ENCODE assay signal across 9 cellular contexts in genomic region chr5:146448783-146449519, GRCh38. TPM values are rescaled to one million over a fixed set of nuclear protein-coding genes. Genes with fewer than 3 reads are reported as not detected.
DNase-seq lines count a peak whose midpoint lies in the region; ATAC-seq and TF ChIP-seq lines count a peak whose summit lies in the region.
"Had no signal": no experiment of that assay in that cellular context is flagged by ENCODE, and none has a peak within 500 bp of the region (broad histone marks: within the 10 kb centered on the region; RNA-seq: fewer than 3 reads in every experiment).

No MANE protein-coding gene starts in this region.

- TF ChIP-seq CTCF in epithelial cell of proximal tubule (conservative IDR thresholded peaks at IDR 0.05; ENCODE audit: low read depth, low read length) (no peak), gastrocnemius medialis (IDR thresholded peaks at IDR 0.05 in 4 of 5, conservative IDR thresholded peaks at IDR 0.05 in 1 of 5) (no peak)

- peaks cover 20% of the 10 kb centered on the region for H3K36me3 Mint-ChIP-seq in activated CD4-positive, alpha-beta T cell treated with anti-CD3 and anti-CD28 coated beads for 36 hours (ENCODE audit: low read depth)

- no peak for TF ChIP-seq POLR2A in gastrocnemius medialis (IDR thresholded peaks at IDR 0.05)

- no peaks in the 10 kb centered on the region for H3K9me3 Mint-ChIP-seq in activated CD4-positive, alpha-beta T cell treated with anti-CD3 and anti-CD28 coated beads for 36 hours (ENCODE audit: low read depth)

- no peaks in the 10 kb centered on the region for H3K36me3 ChIP-seq in gastrocnemius medialis

- no peaks in the 10 kb centered on the region for H3K9me3 ChIP-seq in gastrocnemius medialis

- peak overlapping the region; percentile 100 for H3K27ac Mint-ChIP-seq in activated CD4-positive, alpha-beta T cell treated with anti-CD3 and anti-CD28 coated beads for 36 hours

- CTCF ChIA-PET in activated CD4-positive, alpha-beta T cell treated with anti-CD3 and anti-CD28 coated beads for 36 hours (lab: Charles Lee) = interaction anchor here (0.6 to 3.7 kb wide), 2 partner anchors 8 to 16 kb away, joined by 3 to 12 read pairs; no protein-coding TSS in a partner anchor

- no peak for ATAC-seq in activated CD4-positive, alpha-beta T cell treated with anti-CD3 and anti-CD28 coated beads for 36 hours
- ATAC-seq in gastrocnemius medialis = no peak
- no peak for ATAC-seq in GM21576 (IDR thresholded peaks at IDR 0.05; ENCODE audit: unreplicated experiment)
- ATAC-seq in activated CD4-positive, CD25-positive, alpha-beta regulatory T cell treated with anti-CD3 and anti-CD28 coated beads, Interleukin-2, amount 50 U/mL, for 24 hours = no peak
- no peak for ATAC-seq in HG03460 (IDR thresholded peaks at IDR 0.05; ENCODE audit: unreplicated experiment)

- intact Hi-C loops in activated CD4-positive, alpha-beta T cell treated with anti-CD3 and anti-CD28 coated beads for 36 hours (cut with DNase I, micrococcal nuclease) = loop anchor here (5.0 kb wide), 2 partner anchors 247 to 1933 kb away; partner anchors contain the start of genes FBXO38 (in 1 of the 2) and RBM27 (in 1 of the 2)
- intact Hi-C loops in gastrocnemius medialis (cut with DNase I; ENCODE audit: low total_unique reads) = no loop called here

- peaks cover 44% of the 10 kb centered on the region for H3K4me1 Mint-ChIP-seq in activated CD4-positive, alpha-beta T cell treated with anti-CD3 and anti-CD28 coated beads for 36 hours

- in situ Hi-C loops in gastrocnemius medialis (cut with MboI; ENCODE audit: low sequenced_read_pairs in 4 of 4) = loop anchor here in 3 of 4 donors (25.0 kb wide), 1 partner anchor 262 kb away; the partner anchor contains the start of gene LARS1 (in 3 of the 3)

- H3K27me3 Mint-ChIP-seq in activated CD4-positive, alpha-beta T cell treated with anti-CD3 and anti-CD28 coated beads for 36 hours = no peaks in the 10 kb centered on the region

- POLR2A ChIA-PET in activated CD4-positive, alpha-beta T cell treated with anti-CD3 and anti-CD28 coated beads for 36 hours (lab: Charles Lee) = no interaction called here

- peak overlapping the region; percentile 96 for H3K4me3 ChIP-seq in epithelial cell of proximal tubule (ENCODE audit: low read depth, low read length)
- H3K4me3 ChIP-seq in gastrocnemius medialis = peak overlapping the region; percentile 79 to 100 (median 91)

- peak overlapping the region; percentile 100 for H3K4me3 Mint-ChIP-seq in activated CD4-positive, alpha-beta T cell treated with anti-CD3 and anti-CD28 coated beads for 36 hours

- no peaks in the 10 kb centered on the region for H3K27me3 ChIP-seq in gastrocnemius medialis

- H3K27ac ChIP-seq in gastrocnemius medialis = no peak overlapping the region

- H3K4me1 ChIP-seq in gastrocnemius medialis = peaks cover 35 to 40% of the 10 kb centered on the region in 2 donors

- no peak for DNase-seq in activated CD4-positive, alpha-beta T cell treated with anti-CD3 and anti-CD28 coated beads for 36 hours
- DNase-seq in activated CD4-positive, alpha-beta T cell treated with anti-CD3 and anti-CD28 coated beads for 4 hours = no peak
- DNase-seq in RKO (ENCODE audit: low spot score) = peak; percentile 27
- DNase-seq in epithelial cell of proximal tubule (ENCODE audit: low read depth) = no peak
- no peak for DNase-seq in gastrocnemius medialis
- DNase-seq: SHP77 had no signal

RNA-seq across cellular contexts. Expression of gene TCERG1, which starts 1.8 kb away (rescaled TPM):
- total RNA-seq in activated CD4-positive, alpha-beta T cell treated with anti-CD3 and anti-CD28 coated beads for 36 hours = 100 to 1,000 TPM; 126 to 132 TPM
- 43.7 and 60.0 TPM in 2 replicates for total RNA-seq in epithelial cell of proximal tubule
- total RNA-seq in gastrocnemius medialis = 10 to 100 TPM; 18.0 to 53.9 (median 41.8) TPM
